8 cellular contexts compared by ENCODE assay signal in genomic region chr1:156623946-156624813, GRCh38. TPM values are rescaled to one million over a fixed set of nuclear protein-coding genes. Genes with fewer than 3 reads are reported as not detected.
A peak's percentile ranks its signal among the peaks of the same experiment; 100 is the strongest.
DNase-seq lines count a peak whose midpoint lies in the region; ATAC-seq, FAIRE-seq and TF ChIP-seq lines count a peak whose summit lies in the region.

No MANE protein-coding gene starts in this region.

- TF ChIP-seq CTCF in GM12872 (IDR thresholded peaks at IDR 0.05; ENCODE audit: insufficient read depth, low read depth, low read length): peak; percentile 49; the same call in 2 of the 3 replicates

- H3K4me3 ChIP-seq in adipocyte (ENCODE audit: low read length): peak overlapping the region; percentile 50

- DNase-seq in 8988T (peak; percentile 56), NOMO-1 (lab: John Stamatoyannopoulos, UW; ENCODE audit: unreplicated experiment in 2 of 2) (peak; percentile 25 to 49), adipocyte (ENCODE audit: low read depth) (peak; percentile 72), hepatic stellate cell (ENCODE audit: low spot score) (peak; percentile 57), sciatic nerve (ENCODE audit: low spot score) (peak; percentile 67), GM12891 (ENCODE audit: insufficient read length, low spot score) (no peak)

- no peaks in the 10 kb centered on the region for H3K9me3 ChIP-seq in adipocyte (ENCODE audit: control insufficient read depth, low read length)

- H3K4me1 ChIP-seq in adipocyte (ENCODE audit: control insufficient read depth, insufficient read depth, low read length): peaks cover 3% of the 10 kb centered on the region

- no peak overlapping the region for H3K9ac ChIP-seq in adipocyte (ENCODE audit: low read length)

- FAIRE-seq in GM12891 (lab: Jason Lieb, UNC): no peak

- intact Hi-C loops in sciatic nerve (cut with DNase I): no loop called here

- H3K36me3 ChIP-seq in adipocyte (ENCODE audit: control insufficient read depth, insufficient read depth, low read length, severe bottlenecking): no peaks in the 10 kb centered on the region

- peak; percentile 59 for ATAC-seq in sciatic nerve
- no peak for ATAC-seq in GM19328 (IDR thresholded peaks at IDR 0.05; ENCODE audit: unreplicated experiment)

- no peak for TF ChIP-seq POLR2A in GM12891 (IDR thresholded peaks at IDR 0.05; ENCODE audit: low read depth, low read length)

- H3K27me3 ChIP-seq in adipocyte (replicated peaks; ENCODE audit: control insufficient read depth, insufficient read depth, low read length): peaks cover 65% of the 10 kb centered on the region

TF ChIP-seq in GM12891, 5 proteins besides CTCF, POLR2A, EP300 and RAD21:
- no peak for TF ChIP-seq SPI1 (IDR thresholded peaks at IDR 0.05; ENCODE audit: low read depth, low read length)
- TF ChIP-seq TAF1 (IDR thresholded peaks at IDR 0.05; ENCODE audit: low read depth, low read length): no peak
- TF ChIP-seq POU2F2 (IDR thresholded peaks at IDR 0.05; ENCODE audit: low read depth, low read length): no peak
- no peak for TF ChIP-seq PAX5 (IDR thresholded peaks at IDR 0.05; ENCODE audit: insufficient read depth, low read length, severe bottlenecking)
- no peak for TF ChIP-seq POLR2AphosphoS5 (IDR thresholded peaks at IDR 0.05; ENCODE audit: low read depth, low read length)

RNA-seq across cellular contexts. Expression of gene HAPLN2, which starts 5.0 kb away (rescaled TPM):
- total RNA-seq in sciatic nerve: 5.5 TPM
- not detected for polyA plus RNA-seq in GM12891 (2012; ENCODE audit: low read depth, missing spikeins)

RNA-seq across cellular contexts. Expression of gene BCAN, which starts 17.7 kb away (rescaled TPM):
- total RNA-seq in sciatic nerve: 0.27 TPM
- 0.15 TPM for polyA plus RNA-seq in GM12891 (2012; ENCODE audit: low read depth, missing spikeins)

RNA-seq across cellular contexts. Expression of gene GPATCH4, which starts 22.9 kb away (rescaled TPM):
- total RNA-seq in sciatic nerve: 19.7 TPM
- 33.6 TPM for polyA plus RNA-seq in GM12891 (2012; ENCODE audit: low read depth, missing spikeins)

RNA-seq across cellular contexts. Expression of gene NAXE, which starts 32.6 kb away (rescaled TPM):
- 47.3 TPM for total RNA-seq in sciatic nerve
- 60.1 TPM for polyA plus RNA-seq in GM12891 (2012; ENCODE audit: low read depth, missing spikeins)

RNA-seq across cellular contexts. Expression of gene TTC24, which starts 44.7 kb away (rescaled TPM):
- total RNA-seq in sciatic nerve: not detected
- 3.5 TPM for polyA plus RNA-seq in GM12891 (2012; ENCODE audit: low read depth, missing spikeins)
